1 cellular context compared by ENCODE assay signal in genomic region chr6:114626226-114626625, GRCh38.
TF ChIP-seq lines count a peak whose summit lies in the region.

No MANE protein-coding gene starts in this region.

TF ChIP-seq in HEK293, 187 proteins besides CTCF, POLR2A, EP300 and RAD21 (continued from another document):
- peak; percentile 60; the same call in 1 of the 2 replicates for TF ChIP-seq ZNF280D (tag by site-specific recombination; IDR thresholded peaks at IDR 0.05)
